34 cellular contexts compared by ENCODE assay signal in genomic region chr11:12446863-12447262, GRCh38.
"Had no signal": no experiment of that assay in that cellular context is flagged by ENCODE, and none has a peak within 500 bp of the region (broad histone marks: within the 10 kb centered on the region; RNA-seq: fewer than 3 reads in every experiment).

No MANE protein-coding gene starts in this region.

- H3K27ac ChIP-seq: adrenal gland, VCaP had no signal

- H3K4me3 Mint-ChIP-seq: activated B cell treated with CpG ODN at 0.5 μM for 24 hours; activated CD4-positive, alpha-beta memory T cell treated with anti-CD3 and anti-CD28 coated beads for 36 hours; activated CD4-positive, alpha-beta T cell treated with anti-CD3 and anti-CD28 coated beads, Interleukin-2, amount 10 ng/mL, durations not matched to agents 24 days and 14 days; activated CD8-positive, alpha-beta T cell treated with anti-CD3 and anti-CD28 coated beads for 36 hours; activated naive CD4-positive, alpha-beta T cell treated with anti-CD3 and anti-CD28 coated beads for 36 hours; activated naive CD8-positive, alpha-beta T cell treated with anti-CD3 and anti-CD28 coated beads, Interleukin-2, amount 10 ng/mL, durations not matched to agents 7 days and 5 days; activated T-cell treated with anti-CD3 and anti-CD28 coated beads, Interleukin-2, amount 50 U/mL, for 4 hours; activated T-cell treated with anti-CD3 and anti-CD28 coated beads, Interleukin-2, amount 50 U/mL, for 72 hours; activated T-helper 1 cell treated with anti-CD3 and anti-CD28 coated beads, Interleukin-12 subunit alpha, Interleukin-12 subunit beta, Interleukin-2, Interleukin-4 antibody, amounts not matched to agents 30 ng/mL and 10 ng/mL and 1 ng/mL, durations not matched to agents 14 hours and 24 hours and 36 hours; activated T-helper 17 cell treated with anti-CD3 and anti-CD28 coated beads, Interleukin-2, amount 50 U/mL, for 72 hours; brain; T-helper 1 cell treated with Interleukin-12 subunit alpha and Interleukin-12 subunit beta and Interleukin-4 antibody, amounts not matched to agents 30 μg/mL and 1 μg/mL, for 36 hours; T-helper 2 cell treated with Interferon-gamma antibody and Interleukin-4, amounts not matched to agents 5 μg/mL and 100 μg/mL, for 36 hours had no signal

- ATAC-seq: activated CD8-positive, alpha-beta T cell treated with anti-CD3 and anti-CD28 coated beads for 36 hours; activated T-cell treated with anti-CD3 and anti-CD28 coated beads, Interleukin-2, amount 50 U/mL, for 4 hours; activated T-helper 17 cell treated with anti-CD3 and anti-CD28 coated beads, Interleukin-2, amount 50 U/mL, for 72 hours had no signal

- FAIRE-seq: TTC549 had no signal

- H3K27me3 ChIP-seq: adrenal gland had no signal

- H3K27me3 Mint-ChIP-seq: activated CD4-positive, alpha-beta memory T cell treated with anti-CD3 and anti-CD28 coated beads for 36 hours; brain had no signal

- H3K4me3 ChIP-seq: adrenal gland had no signal

- H3K4me1 Mint-ChIP-seq: activated B cell treated with CpG ODN at 0.5 μM for 24 hours; activated CD4-positive, alpha-beta T cell treated with anti-CD3 and anti-CD28 coated beads, Interleukin-2, amount 10 ng/mL, durations not matched to agents 24 days and 14 days; activated naive CD8-positive, alpha-beta T cell treated with anti-CD3 and anti-CD28 coated beads, Interleukin-2, amount 10 ng/mL, durations not matched to agents 7 days and 5 days; activated T-helper 17 cell treated with anti-CD3 and anti-CD28 coated beads, Interleukin-2, amount 50 U/mL, for 72 hours had no signal

- DNase-seq: activated B cell treated with CpG ODN at 0.5 μM for 24 hours; activated CD4-positive, alpha-beta memory T cell treated with anti-CD3 and anti-CD28 coated beads for 36 hours; activated CD4-positive, alpha-beta T cell treated with anti-CD3 and anti-CD28 coated beads, Interleukin-2, amount 10 ng/mL, durations not matched to agents 24 days and 14 days; activated CD4-positive, alpha-beta T cell treated with anti-CD3 and anti-CD28 coated beads, Interleukin-2, amount 50 U/mL, for 1 hour; activated CD4-positive, alpha-beta T cell treated with anti-CD3 and anti-CD28 coated beads, Interleukin-2, amount 50 U/mL, for 4 hours; activated CD4-positive, CD25-positive, alpha-beta regulatory T cell treated with anti-CD3 and anti-CD28 coated beads, Interleukin-2, amount 50 U/mL, for 72 hours; activated CD8-positive, alpha-beta memory T cell treated with anti-CD3 and anti-CD28 coated beads, Interleukin-2, amount 50 U/mL, for 4 hours; activated CD8-positive, alpha-beta T cell treated with anti-CD3 and anti-CD28 coated beads for 36 hours; activated effector memory CD4-positive, alpha-beta T cell treated with anti-CD3 and anti-CD28 coated beads, Interleukin-2, amount 50 U/mL, for 16 hours; activated gamma-delta T cell treated with Interleukin-2 at 50 U/mL for 16 hours; activated naive CD4-positive, alpha-beta T cell; activated naive CD4-positive, alpha-beta T cell treated with anti-CD3 and anti-CD28 coated beads for 36 hours; activated naive CD4-positive, alpha-beta T cell treated with anti-CD3 and anti-CD28 coated beads, Interleukin-2, amount 50 U/mL, for 16 hours; activated naive CD8-positive, alpha-beta T cell treated with anti-CD3 and anti-CD28 coated beads, Interleukin-2, amount 10 ng/mL, durations not matched to agents 7 days and 5 days; activated T-cell treated with anti-CD3 and anti-CD28 coated beads for 4 hours; activated T-cell treated with anti-CD3 and anti-CD28 coated beads, Interleukin-2, amount 50 U/mL, for 1 hour; activated T-cell treated with anti-CD3 and anti-CD28 coated beads, Interleukin-2, amount 50 U/mL, for 4 hours; activated T-cell treated with anti-CD3 and anti-CD28 coated beads, Interleukin-2, amount 50 U/mL, for 72 hours; adrenal gland; amniotic stem cell; aorta; central memory CD4-positive, alpha-beta T cell; SW 1271; T-helper 1 cell; T-helper 2 cell; T-helper 9 cell had no signal

- H3K27ac Mint-ChIP-seq: activated B cell treated with CpG ODN at 0.5 μM for 24 hours; activated CD4-positive, alpha-beta memory T cell treated with anti-CD3 and anti-CD28 coated beads for 36 hours; activated CD4-positive, alpha-beta T cell treated with anti-CD3 and anti-CD28 coated beads, Interleukin-2, amount 10 ng/mL, durations not matched to agents 24 days and 14 days; activated CD8-positive, alpha-beta T cell treated with anti-CD3 and anti-CD28 coated beads for 36 hours; activated naive CD4-positive, alpha-beta T cell treated with anti-CD3 and anti-CD28 coated beads for 36 hours; activated naive CD4-positive, alpha-beta T cell treated with anti-CD3 and anti-CD28 coated beads, Interleukin-2, amount 50 U/mL, for 72 hours; activated naive CD8-positive, alpha-beta T cell treated with anti-CD3 and anti-CD28 coated beads, Interleukin-2, amount 10 ng/mL, durations not matched to agents 7 days and 5 days; activated T-cell treated with anti-CD3 and anti-CD28 coated beads, Interleukin-2, amount 50 U/mL, for 72 hours; activated T-helper 1 cell treated with anti-CD3 and anti-CD28 coated beads, Interleukin-12 subunit alpha, Interleukin-12 subunit beta, Interleukin-2, Interleukin-4 antibody, amounts not matched to agents 30 ng/mL and 10 ng/mL and 1 ng/mL, durations not matched to agents 14 hours and 24 hours and 36 hours; activated T-helper 17 cell treated with anti-CD3 and anti-CD28 coated beads, Interleukin-2, amount 50 U/mL, for 72 hours; brain; T-helper 1 cell treated with Interleukin-12 subunit alpha and Interleukin-12 subunit beta and Interleukin-4 antibody, amounts not matched to agents 30 μg/mL and 1 μg/mL, for 36 hours; T-helper 2 cell treated with Interferon-gamma antibody and Interleukin-4, amounts not matched to agents 5 μg/mL and 100 μg/mL, for 36 hours had no signal

- H3K9me3 Mint-ChIP-seq: activated B cell treated with CpG ODN at 0.5 μM for 24 hours; activated CD4-positive, alpha-beta memory T cell treated with anti-CD3 and anti-CD28 coated beads for 36 hours; activated CD4-positive, alpha-beta T cell treated with anti-CD3 and anti-CD28 coated beads, Interleukin-2, amount 10 ng/mL, durations not matched to agents 24 days and 14 days; activated CD8-positive, alpha-beta T cell treated with anti-CD3 and anti-CD28 coated beads for 36 hours; activated naive CD4-positive, alpha-beta T cell treated with anti-CD3 and anti-CD28 coated beads for 36 hours; activated naive CD4-positive, alpha-beta T cell treated with anti-CD3 and anti-CD28 coated beads, Interleukin-2, amount 50 U/mL, for 72 hours; activated naive CD8-positive, alpha-beta T cell treated with anti-CD3 and anti-CD28 coated beads, Interleukin-2, amount 10 ng/mL, durations not matched to agents 7 days and 5 days; activated T-cell treated with anti-CD3 and anti-CD28 coated beads, Interleukin-2, amount 50 U/mL, for 4 hours; activated T-cell treated with anti-CD3 and anti-CD28 coated beads, Interleukin-2, amount 50 U/mL, for 72 hours; activated T-helper 1 cell treated with anti-CD3 and anti-CD28 coated beads, Interleukin-12 subunit alpha, Interleukin-12 subunit beta, Interleukin-2, Interleukin-4 antibody, amounts not matched to agents 30 ng/mL and 10 ng/mL and 1 ng/mL, durations not matched to agents 14 hours and 24 hours and 36 hours; brain; T-helper 1 cell treated with Interleukin-12 subunit alpha and Interleukin-12 subunit beta and Interleukin-4 antibody, amounts not matched to agents 30 μg/mL and 1 μg/mL, for 36 hours; T-helper 2 cell treated with Interferon-gamma antibody and Interleukin-4, amounts not matched to agents 5 μg/mL and 100 μg/mL, for 36 hours had no signal

- H3K36me3 ChIP-seq: adrenal gland had no signal

- H3K36me3 Mint-ChIP-seq: activated CD4-positive, alpha-beta memory T cell treated with anti-CD3 and anti-CD28 coated beads for 36 hours; activated naive CD4-positive, alpha-beta T cell treated with anti-CD3 and anti-CD28 coated beads, Interleukin-2, amount 50 U/mL, for 72 hours; activated naive CD8-positive, alpha-beta T cell treated with anti-CD3 and anti-CD28 coated beads, Interleukin-2, amount 10 ng/mL, durations not matched to agents 7 days and 5 days had no signal

- H3K9me3 ChIP-seq: adrenal gland had no signal
